29 cellular contexts compared by ENCODE assay signal in genomic region chr12:93547778-93548177, GRCh38.
"Had no signal": no experiment of that assay in that cellular context is flagged by ENCODE, and none has a peak within 500 bp of the region (broad histone marks: within the 10 kb centered on the region; RNA-seq: fewer than 3 reads in every experiment).

No MANE protein-coding gene starts in this region.

- H3K36me3 Mint-ChIP-seq: stimulated activated naive B cell treated with anti-CD40 and anti-IgM and Interleukin-4, amounts not matched to agents 10 μg/mL and 1 μg/mL and 100 μg/mL, for 72 hours had no signal

- FAIRE-seq: islet of Langerhans had no signal

- H3K27me3 Mint-ChIP-seq: progenitor cell of endocrine pancreas had no signal

- H3K36me3 ChIP-seq: left lung, lower lobe of right lung, ovary, right atrium auricular region, right lobe of liver, thyroid gland, transverse colon had no signal

- H3K27ac Mint-ChIP-seq: immature natural killer cell; natural killer cell; nephron progenitor cell; progenitor cell of endocrine pancreas; stimulated activated naive B cell treated with anti-CD40 and anti-IgM and Interleukin-4, amounts not matched to agents 10 μg/mL and 1 μg/mL and 100 μg/mL, for 72 hours had no signal

- ATAC-seq: left colon; left lung; lower lobe of right lung; natural killer cell; right lobe of liver; stimulated activated naive B cell treated with anti-CD40 and anti-IgM and Interleukin-4, amounts not matched to agents 10 μg/mL and 1 μg/mL and 100 μg/mL, for 72 hours; stimulated activated naive CD8-positive, alpha-beta T cell treated with anti-CD3 and anti-CD28 coated beads, Interleukin-15, Interleukin-2, amounts not matched to agents 100 U/mL and 50 U/mL, for 24 hours had no signal

- H3K9me3 ChIP-seq: left lung, lower lobe of right lung, ovary, right atrium auricular region, right lobe of liver, stomach, testis, thyroid gland, transverse colon, upper lobe of left lung, vagina had no signal

- DNase-seq: hypothalamus; immature natural killer cell; kidney; left colon; left lung; lower lobe of right lung; mammary epithelial cell; mesenchymal stem cell; naive B cell; natural killer cell; nephron progenitor cell; nucleus accumbens; ovary; right lobe of liver; stimulated activated CD4-positive, alpha-beta T cell treated with anti-CD3 and anti-CD28 coated beads, Interleukin-12 subunit alpha, Interleukin-12 subunit beta, amount 100 ng/mL, for 4 hours; stimulated activated CD4-positive, alpha-beta T cell treated with anti-CD3 and anti-CD28 coated beads, Interleukin-15, amount 100 ng/mL, for 24 hours; stimulated activated CD4-positive, alpha-beta T cell treated with anti-CD3 and anti-CD28 coated beads, Interleukin-2, amount 100 ng/mL, for 24 hours; stimulated activated CD4-positive, alpha-beta T cell treated with anti-CD3 and anti-CD28 coated beads, Interleukin-4, amount 100 ng/mL, for 1 hour; stimulated activated naive B cell treated with anti-CD40 and anti-IgM and Interleukin-4, amounts not matched to agents 10 μg/mL and 1 μg/mL and 100 μg/mL, for 72 hours; stimulated activated naive CD8-positive, alpha-beta T cell treated with anti-CD3 and anti-CD28 coated beads, Interleukin-15, Interleukin-2, amounts not matched to agents 100 U/mL and 50 U/mL, for 24 hours; stomach; testis; thyroid gland; transverse colon; upper lobe of left lung had no signal

- H3K27me3 ChIP-seq: left lung, ovary, right atrium auricular region, right lobe of liver, stomach, testis, thyroid gland, transverse colon, upper lobe of left lung, vagina had no signal

- H3K27ac ChIP-seq: left lung, lower lobe of right lung, ovary, right atrium auricular region, right lobe of liver, stomach, testis, thyroid gland, transverse colon, upper lobe of left lung, vagina had no signal

- H3K4me3 ChIP-seq: left lung, lower lobe of right lung, ovary, right atrium auricular region, right lobe of liver, stomach, testis, thyroid gland, transverse colon, upper lobe of left lung, vagina had no signal

- H3K4me3 Mint-ChIP-seq: immature natural killer cell; naive B cell; natural killer cell; nephron progenitor cell; stimulated activated naive B cell treated with anti-CD40 and anti-IgM and Interleukin-4, amounts not matched to agents 10 μg/mL and 1 μg/mL and 100 μg/mL, for 72 hours had no signal

- H3K4me1 ChIP-seq: left lung, lower lobe of right lung, right atrium auricular region, stomach, testis, thyroid gland, transverse colon, upper lobe of left lung, vagina had no signal

- H3K4me1 Mint-ChIP-seq: naive B cell; natural killer cell; stimulated activated naive B cell treated with anti-CD40 and anti-IgM and Interleukin-4, amounts not matched to agents 10 μg/mL and 1 μg/mL and 100 μg/mL, for 72 hours had no signal
